In the genomic region with DNA sequence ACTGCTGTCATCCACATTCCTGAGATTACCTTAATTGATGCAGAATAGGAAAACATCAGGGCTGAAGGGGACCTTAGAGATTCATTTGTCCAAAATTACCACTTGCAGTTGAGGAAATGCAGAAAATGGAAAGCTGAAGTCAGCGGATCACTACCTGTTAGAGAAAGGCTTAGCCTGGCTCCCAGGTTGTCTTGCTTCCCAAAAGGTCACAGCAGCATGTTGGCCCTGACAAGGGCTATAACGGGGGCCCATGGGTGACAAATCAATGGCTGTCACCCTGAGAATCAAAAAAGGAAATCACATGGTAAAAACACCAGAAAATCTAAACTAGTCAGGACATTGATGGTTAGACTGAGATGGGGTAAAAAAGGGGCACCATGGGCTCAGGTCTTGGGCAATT, we compare ENCODE assay signal across 27 cellular contexts. TPM values are rescaled to one million over a fixed set of nuclear protein-coding genes. Genes with fewer than 3 reads are reported as not detected.
A peak's percentile ranks its signal among the peaks of the same experiment; 100 is the strongest.
DNase-seq lines count a peak whose midpoint lies in the region; ATAC-seq, FAIRE-seq and TF ChIP-seq lines count a peak whose summit lies in the region.
"Had no signal": no experiment of that assay in that cellular context is flagged by ENCODE, and none has a peak within 500 bp of the region (broad histone marks: within the 10 kb centered on the region; RNA-seq: fewer than 3 reads in every experiment).

No MANE protein-coding gene starts in this region.

- peak overlapping the region; percentile 59 for H3K4me3 Mint-ChIP-seq in activated T-helper 17 cell treated with anti-CD3 and anti-CD28 coated beads, Interleukin-2, amount 50 U/mL, for 72 hours
- no peak overlapping the region for H3K4me3 Mint-ChIP-seq in mesothelial cell of epicardium
- H3K4me3 Mint-ChIP-seq: CD14-positive monocyte; CD4-positive, alpha-beta memory T cell; CD4-positive, CD25-positive, alpha-beta regulatory T cell; CD8-positive, alpha-beta memory T cell had no signal

- no peaks in the 10 kb centered on the region for H3K9me3 ChIP-seq in HepG2 (ENCODE audit: low read length)
- H3K9me3 ChIP-seq in right lobe of liver = no peaks in the 10 kb centered on the region
- H3K9me3 ChIP-seq: BE2C, BLaER1 had no signal

- H3K9me3 Mint-ChIP-seq in activated T-helper 17 cell treated with anti-CD3 and anti-CD28 coated beads, Interleukin-2, amount 50 U/mL, for 72 hours = no peaks in the 10 kb centered on the region
- no peaks in the 10 kb centered on the region for H3K9me3 Mint-ChIP-seq in mesothelial cell of epicardium
- H3K9me3 Mint-ChIP-seq: CD4-positive, alpha-beta memory T cell; CD4-positive, CD25-positive, alpha-beta regulatory T cell had no signal

- H3K9ac ChIP-seq in HepG2 (ENCODE audit: insufficient read depth, low read depth, low read length) = no peak overlapping the region
- H3K9ac ChIP-seq: BLaER1 had no signal

- peaks cover 34% of the 10 kb centered on the region for H3K4me1 ChIP-seq in HepG2 (ENCODE audit: insufficient read depth, low read length)
- no peaks in the 10 kb centered on the region for H3K4me1 ChIP-seq in right lobe of liver
- H3K4me1 ChIP-seq: BE2C, BLaER1 had no signal

- peaks cover 66% of the 10 kb centered on the region for H3K79me2 ChIP-seq in HepG2 (ENCODE audit: insufficient read depth, low read length)

- H3K27ac ChIP-seq in HepG2 (ENCODE audit: extremely low read length, insufficient read depth, low read length) (no peak overlapping the region), right lobe of liver (no peak overlapping the region)
- H3K27ac ChIP-seq: BLaER1 had no signal

- H3K27me3 Mint-ChIP-seq in activated T-helper 17 cell treated with anti-CD3 and anti-CD28 coated beads, Interleukin-2, amount 50 U/mL, for 72 hours = no peaks in the 10 kb centered on the region
- peaks cover 2% of the 10 kb centered on the region for H3K27me3 Mint-ChIP-seq in mesothelial cell of epicardium (ENCODE audit: low read depth)
- H3K27me3 Mint-ChIP-seq: CD4-positive, alpha-beta memory T cell; CD4-positive, CD25-positive, alpha-beta regulatory T cell had no signal

- POLR2A ChIA-PET in HepG2 (lab: Yijun Ruan, JAX) = no interaction called here

- no peak overlapping the region for H3K4me2 ChIP-seq in HepG2 (ENCODE audit: low read depth, low read length)
- H3K4me2 ChIP-seq: BLaER1 had no signal

- no peaks in the 10 kb centered on the region for H3K27me3 ChIP-seq in HepG2 (ENCODE audit: control insufficient read depth in 1 of 2, insufficient read depth in 2 of 2, low read length in 2 of 2)
- H3K27me3 ChIP-seq in right lobe of liver = no peaks in the 10 kb centered on the region
- H3K27me3 ChIP-seq: BE2C, BLaER1 had no signal

- intact Hi-C loops in HepG2 (cut with micrococcal nuclease; ENCODE audit: unreplicated experiment) (no loop called here), right lobe of liver (cut with DNase I) (no loop called here)

- ATAC-seq in HepG2 (no peak), right lobe of liver (no peak), GM21515 (IDR thresholded peaks at IDR 0.05; ENCODE audit: unreplicated experiment) (no peak)
- no peak for ATAC-seq in activated T-helper 17 cell treated with anti-CD3 and anti-CD28 coated beads, Interleukin-2, amount 50 U/mL, for 72 hours (replicated peaks)

- no peak for TF ChIP-seq RAD21 in HepG2 (CRISPR knock-in tag; IDR thresholded peaks at IDR 0.05)

- H3K4me3 ChIP-seq in HepG2 (replicated peaks in 1 of 3; ENCODE audit: insufficient read depth in 1 of 3, low read depth in 2 of 3, low read length in 3 of 3) (no peak overlapping the region), right lobe of liver (no peak overlapping the region)
- H3K4me3 ChIP-seq: BLaER1 had no signal

- TF ChIP-seq POLR2A in HepG2 (IDR thresholded peaks at IDR 0.05; ENCODE audit: insufficient read depth in 1 of 2, low read depth in 2 of 2, low read length in 2 of 2) = no peak; a peak in 1 of 4 replicates
- no peak for TF ChIP-seq POLR2A in right lobe of liver (IDR thresholded peaks at IDR 0.05)
- TF ChIP-seq POLR2A in H54 (IDR thresholded peaks at IDR 0.05; ENCODE audit: low read depth, low read length) = no peak

- DNase-seq in HepG2 (ENCODE audit: low spot score) (no peak), right lobe of liver (no peak), mesothelial cell of epicardium (ENCODE audit: low spot score in 2 of 2, unreplicated experiment in 2 of 2) (no peak), DMS79 (lab: John Stamatoyannopoulos, UW) (no peak), H54 (ENCODE audit: insufficient read length, low spot score) (no peak)
- DNase-seq: 8988T; ACHN; BE2C; C1 segment of cervical spinal cord; CD4-positive, alpha-beta memory T cell; CD4-positive, CD25-positive, alpha-beta regulatory T cell; CD8-positive, alpha-beta memory T cell; COR-L47; DMS 273 treated with DMSO at 0.1 percent for 48 hours; DMS153; DMS53; DMS79 treated with DMSO at 0.1 percent for 48 hours; GF-D8 had no signal

- no peak for FAIRE-seq in HepG2 (lab: Jason Lieb, UNC)
- no peak for FAIRE-seq in H54 (lab: Jason Lieb, UNC)
- FAIRE-seq: A204.1, G401.6, GM12891, GM19239 had no signal

- CTCF ChIA-PET in HepG2 (lab: Yijun Ruan, JAX; ENCODE audit: low intra/inter-chr PET ratio, low total read pairs) = no interaction called here

- no peak for TF ChIP-seq CTCF in HepG2 (CRISPR knock-in tag; IDR thresholded peaks at IDR 0.05)
- no peak for TF ChIP-seq CTCF in right lobe of liver (IDR thresholded peaks at IDR 0.05)
- no peak for TF ChIP-seq CTCF in mesothelial cell of epicardium (IDR thresholded peaks at IDR 0.05; ENCODE audit: unreplicated experiment)

- peaks cover 51 to 97% of the 10 kb centered on the region in 2 experiments for H3K36me3 ChIP-seq in HepG2 (replicated peaks in 1 of 2; ENCODE audit: control insufficient read depth in 1 of 2, insufficient read depth in 2 of 2, low read length in 2 of 2)
- H3K36me3 ChIP-seq in right lobe of liver = peaks cover 0 to 79% (median 32%) of the 10 kb centered on the region in 4 donors
- H3K36me3 ChIP-seq: BE2C, BLaER1 had no signal

- in situ Hi-C loops in HepG2 (cut with HindIII; ENCODE audit: extremely low pct_ligation_motif_present, low pct_unique_long_range_greater_than_20kb) = no loop called here

- no peak overlapping the region for H2AFZ ChIP-seq in HepG2 (ENCODE audit: low read length)

- H4K20me1 ChIP-seq in HepG2 (ENCODE audit: insufficient read depth, low read length) = peaks cover 86% of the 10 kb centered on the region
- H4K20me1 ChIP-seq: BLaER1 had no signal

- H3K36me3 Mint-ChIP-seq in activated T-helper 17 cell treated with anti-CD3 and anti-CD28 coated beads, Interleukin-2, amount 50 U/mL, for 72 hours (ENCODE audit: low read depth) = peaks cover 61% of the 10 kb centered on the region
- H3K36me3 Mint-ChIP-seq in mesothelial cell of epicardium = no peaks in the 10 kb centered on the region
- H3K36me3 Mint-ChIP-seq: CD14-positive monocyte; CD4-positive, CD25-positive, alpha-beta regulatory T cell; CD8-positive, alpha-beta memory T cell had no signal

- BruUV-seq in HepG2 (replicated peaks; lab: Mats Ljungman, UMichigan) = no TSS peak

- H3K4me1 Mint-ChIP-seq in activated T-helper 17 cell treated with anti-CD3 and anti-CD28 coated beads, Interleukin-2, amount 50 U/mL, for 72 hours = peaks cover 20% of the 10 kb centered on the region
- peaks cover 13% of the 10 kb centered on the region for H3K4me1 Mint-ChIP-seq in mesothelial cell of epicardium
- H3K4me1 Mint-ChIP-seq: CD14-positive monocyte; CD8-positive, alpha-beta memory T cell had no signal

- TF ChIP-seq EP300 in HepG2 (IDR thresholded peaks at IDR 0.05; ENCODE audit: low read depth in 2 of 2, low read length in 2 of 2) = no peak
- no peak for TF ChIP-seq EP300 in HepG2 (CRISPR knock-in tag; IDR thresholded peaks at IDR 0.05; ENCODE audit: borderline replicate concordance)

- peak overlapping the region; percentile 91 for H3K27ac Mint-ChIP-seq in activated T-helper 17 cell treated with anti-CD3 and anti-CD28 coated beads, Interleukin-2, amount 50 U/mL, for 72 hours
- H3K27ac Mint-ChIP-seq in mesothelial cell of epicardium = peak overlapping the region; percentile 35
- H3K27ac Mint-ChIP-seq: CD14-positive monocyte; CD4-positive, CD25-positive, alpha-beta regulatory T cell; CD8-positive, alpha-beta memory T cell had no signal

- WGBS in HepG2 (ENCODE audit: low lambda C conversion rate) = 99% methylated on average over 2 of the region's 2 CpGs
- 71% methylated on average over 2 of the region's 2 CpGs for WGBS in right lobe of liver (ENCODE audit: insufficient coverage, low coverage, low lambda C conversion rate, missing lambda C conversion rate)

TF ChIP-seq in HepG2, 621 proteins besides CTCF, POLR2A, EP300 and RAD21 (continues in another document):
- TF ChIP-seq ZNF773 (CRISPR knock-in tag; IDR thresholded peaks at IDR 0.05; ENCODE audit: borderline replicate concordance) = no peak
- 0 out of 2 replicates have a peak, but pooled peaks have one; percentile 63 for TF ChIP-seq PAF1 (CRISPR knock-in tag; IDR thresholded peaks at IDR 0.05)
- TF ChIP-seq POLR2AphosphoS2 (IDR thresholded peaks at IDR 0.05; ENCODE audit: low read depth, low read length) = peak; percentile 25; the same call in 1 of the 2 replicates

RNA-seq across cellular contexts. Expression of a gene that starts 51.7 kb away (rescaled TPM):
- total RNA-seq in HepG2 (2016; rRNA removed; fragmentation: Illumina TruSeq; extraction: Trizol) = 197 and 202 TPM in 2 replicates
- 34.5 and 39.5 TPM in 2 replicates for total RNA-seq in HepG2 (2016; cell fraction: cytosol; rRNA removed; fragmentation: Illumina TruSeq; extraction: Trizol; ENCODE audit: low read depth)
- total RNA-seq in HepG2 (2016; cell fraction: insoluble cytoplasmic fraction; rRNA removed; fragmentation: Illumina TruSeq; extraction: Trizol) = 175 and 198 TPM in 2 replicates
- 156 and 157 TPM in 2 replicates for total RNA-seq in HepG2 (2016; cell fraction: membrane; rRNA removed; fragmentation: Illumina TruSeq; extraction: Trizol)
- total RNA-seq in HepG2 (2016; cell fraction: nucleus; rRNA removed; fragmentation: Illumina TruSeq; extraction: Trizol) = 187 and 216 TPM in 2 replicates
- polyA plus RNA-seq in HepG2 (2011; rRNA removed) = 346 and 353 TPM in 2 replicates
- 266 and 275 TPM in 2 replicates for polyA plus RNA-seq in HepG2 (2011; cell fraction: cytosol; rRNA removed)
- 442 and 465 TPM in 2 replicates for polyA plus RNA-seq in HepG2 (2011; cell fraction: nucleus; rRNA removed)
- polyA plus RNA-seq in HepG2 (2012) = 217 and 233 TPM in 2 replicates
- polyA plus RNA-seq in HepG2 (2016; cell fraction: cytosol; fragmentation: Illumina TruSeq; extraction: Trizol; ENCODE audit: low read depth) = 21.4 and 26.2 TPM in 2 replicates
- polyA plus RNA-seq in HepG2 (2016; cell fraction: insoluble cytoplasmic fraction; fragmentation: Illumina TruSeq; extraction: Trizol; ENCODE audit: low read depth) = 217 and 237 TPM in 2 replicates
- 106 and 107 TPM in 2 replicates for polyA plus RNA-seq in HepG2 (2016; cell fraction: membrane; fragmentation: Illumina TruSeq; extraction: Trizol; ENCODE audit: low read depth)
- 258 and 265 TPM in 2 replicates for polyA plus RNA-seq in HepG2 (2016; cell fraction: nucleus; fragmentation: Illumina TruSeq; extraction: Trizol; ENCODE audit: insufficient read depth, low read depth)
- 1.0 and 1,188 TPM in 2 replicates for polyA minus RNA-seq in HepG2 (2011; rRNA and poly(A)+ RNA removed; ENCODE audit: low replicate concordance)
- 240 and 275 TPM in 2 replicates for polyA minus RNA-seq in HepG2 (2011; cell fraction: cytosol; rRNA and poly(A)+ RNA removed)
- polyA minus RNA-seq in HepG2 (2011; cell fraction: nucleus; rRNA and poly(A)+ RNA removed) = 508 and 622 TPM in 2 replicates
- 10 to 100 TPM; 16.4 to 96.9 (median 42.6) TPM for total RNA-seq in right lobe of liver
- 10 to 100 TPM; 21.7 to 46.3 TPM for total RNA-seq in activated T-helper 17 cell treated with anti-CD3 and anti-CD28 coated beads, Interleukin-2, amount 50 U/mL, for 72 hours
- total RNA-seq in mesothelial cell of epicardium = 0.93 to 1.5 TPM (median 1.3 TPM) in 3 replicates
- polyA plus RNA-seq: AG04450, CD14-positive monocyte had no signal
